ENCODE assay signal across 1 cellular context in genomic region chr1:245091171-245091621, GRCh38.
TF ChIP-seq lines count a peak whose summit lies in the region.

No MANE protein-coding gene starts in this region.

TF ChIP-seq in IMR-90, 13 proteins besides CTCF, POLR2A, EP300 and RAD21 (continued from another document):
- TF ChIP-seq ELK1 (IDR thresholded peaks at IDR 0.05; ENCODE audit: borderline replicate concordance, low read depth, low read length) (no peak), MAFK (IDR thresholded peaks at IDR 0.05; ENCODE audit: low read depth, low read length) (no peak), CHD1 (IDR thresholded peaks at IDR 0.05; ENCODE audit: low read depth, low read length) (no peak), SMC3 (IDR thresholded peaks at IDR 0.05; ENCODE audit: low read depth, low read length) (no peak)
